In the genomic region with DNA sequence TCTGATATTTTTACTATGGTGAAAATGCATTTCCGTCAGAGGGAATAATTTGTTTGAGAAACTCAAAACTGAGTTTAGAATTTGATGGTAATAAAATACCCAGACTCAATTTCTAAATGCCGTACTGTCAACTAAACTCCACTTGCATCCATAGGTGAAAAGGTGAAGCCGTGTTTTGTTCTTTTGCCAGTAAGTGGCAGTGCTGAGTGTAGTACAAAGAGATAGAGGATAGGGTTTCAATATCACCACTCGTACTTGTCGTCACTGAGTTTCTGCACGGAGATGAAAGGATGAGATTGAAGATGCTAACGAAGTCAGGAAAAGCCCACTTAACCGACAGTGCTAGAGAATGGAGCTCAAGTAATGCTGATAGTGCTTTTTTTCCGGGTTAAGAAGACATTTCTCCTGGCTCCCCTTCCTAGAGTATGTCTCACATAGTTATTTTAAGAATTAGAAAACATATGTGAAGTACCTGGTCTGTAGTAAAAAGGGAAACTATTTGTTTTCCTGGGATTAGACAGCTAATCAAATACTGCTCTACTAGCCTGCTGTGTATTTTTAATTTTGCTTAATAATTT, we compare ENCODE assay signal across 9 cellular contexts.
DNase-seq lines count a peak whose midpoint lies in the region; ATAC-seq and TF ChIP-seq lines count a peak whose summit lies in the region.
"Had no signal": no experiment of that assay in that cellular context is flagged by ENCODE, and none has a peak within 500 bp of the region (broad histone marks: within the 10 kb centered on the region; RNA-seq: fewer than 3 reads in every experiment).

No MANE protein-coding gene starts in this region.

- no peak overlapping the region for H3K27ac ChIP-seq in dorsolateral prefrontal cortex
- H3K27ac ChIP-seq: lower lobe of right lung had no signal

- H3K9me3 ChIP-seq in HAP-1: no peaks in the 10 kb centered on the region
- H3K9me3 ChIP-seq: lower lobe of right lung had no signal

- TF ChIP-seq CTCF in dorsolateral prefrontal cortex (IDR thresholded peaks at IDR 0.05 in 54 of 56, conservative IDR thresholded peaks at IDR 0.05 in 2 of 56; ENCODE audit: low read depth in 1 of 56, partially characterized antibody in 56 of 56): peak in 1 of 56 donors; percentile 13

- ATAC-seq in GM21423 (IDR thresholded peaks at IDR 0.05; ENCODE audit: unreplicated experiment): peak; percentile 72

- intact Hi-C loops in dorsolateral prefrontal cortex (cut with DNase I): no loop called here

- in situ Hi-C loops in HAP-1 (cut with MboI; ENCODE audit: low sequenced_read_pairs): no loop called here

- H3K4me3 ChIP-seq in dorsolateral prefrontal cortex (no peak overlapping the region), HAP-1 (no peak overlapping the region)
- H3K4me3 ChIP-seq: lower lobe of right lung had no signal

- no peaks in the 10 kb centered on the region for H3K36me3 ChIP-seq in HAP-1 (replicated peaks)
- H3K36me3 ChIP-seq: lower lobe of right lung had no signal

- DNase-seq in DMS53 treated with DMSO at 0.1 percent for 48 hours (lab: John Stamatoyannopoulos, UW; ENCODE audit: unreplicated experiment) (peak; percentile 29), NCI-H1105 (lab: John Stamatoyannopoulos, UW) (peak; percentile 5), cerebellum (ENCODE audit: low spot score) (peak; percentile 34), dorsolateral prefrontal cortex (no peak), HAP-1 (ENCODE audit: low spot score in 2 of 2) (no peak), occipital lobe (lab: John Stamatoyannopoulos, UW) (no peak), globus pallidus (ENCODE audit: low spot score) (no peak)
- DNase-seq: lower lobe of right lung had no signal

- H3K27me3 ChIP-seq in dorsolateral prefrontal cortex (no peaks in the 10 kb centered on the region), HAP-1 (ENCODE audit: low read depth) (no peaks in the 10 kb centered on the region)

- no peaks in the 10 kb centered on the region for H3K4me1 ChIP-seq in HAP-1
- H3K4me1 ChIP-seq: lower lobe of right lung had no signal

Comparison
In these comparisons a context has a peak if more than half of its experiments do, and no peak if none do; other contexts are left out.
1. DNase-seq: peak in DMS53 treated with DMSO at 0.1 percent for 48 hours (single experiment), NCI-H1105 (single experiment) and cerebellum (single experiment); none in dorsolateral prefrontal cortex (0 of 10), HAP-1 (0 of 2), occipital lobe (single experiment) and globus pallidus (single experiment).